ENCODE assay signal across 14 cellular contexts in the genomic region with DNA sequence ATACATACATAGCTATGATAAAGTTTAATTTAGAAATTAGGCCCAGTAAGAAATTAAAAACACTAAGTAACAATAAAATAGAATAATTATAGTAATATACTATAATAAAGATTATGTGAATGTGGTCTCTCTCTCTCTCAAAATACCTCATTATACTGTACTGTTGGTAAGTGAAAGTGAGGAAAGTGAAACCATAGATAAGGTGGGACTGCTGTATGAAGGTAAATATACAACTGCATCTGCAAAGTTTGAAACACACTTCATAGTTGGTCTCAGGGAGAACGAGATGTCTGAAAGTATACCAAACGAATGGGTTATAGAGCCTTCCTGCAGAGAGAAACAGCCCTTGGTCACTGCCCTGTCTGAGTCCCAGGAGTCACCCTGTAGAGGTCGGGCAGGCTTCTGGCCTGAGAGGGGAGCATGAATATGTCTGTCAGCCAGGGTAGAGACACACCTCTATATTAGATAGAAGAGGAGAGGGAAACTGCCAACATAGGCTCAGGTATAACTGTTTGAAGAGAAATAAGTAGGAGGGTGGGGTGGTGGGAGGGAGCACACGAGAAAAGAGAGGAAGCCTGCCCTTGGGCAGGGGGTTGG. TPM values are rescaled to one million over a fixed set of nuclear protein-coding genes. Genes with fewer than 3 reads are reported as not detected.
DNase-seq lines count a peak whose midpoint lies in the region; ATAC-seq and TF ChIP-seq lines count a peak whose summit lies in the region.
"Had no signal": no experiment of that assay in that cellular context is flagged by ENCODE, and none has a peak within 500 bp of the region (broad histone marks: within the 10 kb centered on the region; RNA-seq: fewer than 3 reads in every experiment).

No MANE protein-coding gene starts in this region.

- no peak for TF ChIP-seq POLR2A in gastrocnemius medialis (IDR thresholded peaks at IDR 0.05)

- H3K27me3 ChIP-seq in left ventricle myocardium inferior (ENCODE audit: low read depth) (no peaks in the 10 kb centered on the region), gastrocnemius medialis (no peaks in the 10 kb centered on the region)

- TF ChIP-seq CTCF in left ventricle myocardium inferior (IDR thresholded peaks at IDR 0.05; ENCODE audit: borderline replicate concordance) (no peak), gastrocnemius medialis (IDR thresholded peaks at IDR 0.05 in 4 of 5, conservative IDR thresholded peaks at IDR 0.05 in 1 of 5) (no peak), chondrocyte (IDR thresholded peaks at IDR 0.05) (no peak)

- H3K27ac ChIP-seq in left ventricle myocardium inferior (replicated peaks) (peak overlapping the region; percentile 28), gastrocnemius medialis (peak overlapping the region; percentile 27 to 78 (median 74))
- H3K27ac ChIP-seq: C4-2B had no signal

- no peaks in the 10 kb centered on the region for H3K9me3 Mint-ChIP-seq in activated naive CD8-positive, alpha-beta T cell treated with anti-CD3 and anti-CD28 coated beads, Interleukin-2, amount 10 ng/mL, durations not matched to agents 7 days and 5 days
- no peaks in the 10 kb centered on the region for H3K9me3 Mint-ChIP-seq in activated naive CD8-positive, alpha-beta T cell treated with anti-CD3 and anti-CD28 coated beads for 36 hours
- no peaks in the 10 kb centered on the region for H3K9me3 Mint-ChIP-seq in T-cell
- no peaks in the 10 kb centered on the region for H3K9me3 Mint-ChIP-seq in chondrocyte (ENCODE audit: low read depth)
- H3K9me3 Mint-ChIP-seq: GM23338, IgD-negative memory B cell had no signal

- H3K27me3 Mint-ChIP-seq in activated naive CD8-positive, alpha-beta T cell treated with anti-CD3 and anti-CD28 coated beads, Interleukin-2, amount 10 ng/mL, durations not matched to agents 7 days and 5 days: peaks cover 2% of the 10 kb centered on the region
- no peaks in the 10 kb centered on the region for H3K27me3 Mint-ChIP-seq in activated naive CD8-positive, alpha-beta T cell treated with anti-CD3 and anti-CD28 coated beads for 36 hours
- H3K27me3 Mint-ChIP-seq in T-cell: no peaks in the 10 kb centered on the region
- H3K27me3 Mint-ChIP-seq in chondrocyte (ENCODE audit: low read depth): no peaks in the 10 kb centered on the region
- H3K27me3 Mint-ChIP-seq: IgD-negative memory B cell had no signal

- CTCF ChIA-PET in T-cell (lab: Charles Lee): interaction anchor here in 1 of 2 donors (0.7 to 1.5 kb wide), 2 partner anchors 10 to 417 kb away, joined by 3 to 12 read pairs; no protein-coding TSS in a partner anchor

- intact Hi-C loops in left ventricle myocardium inferior (cut with micrococcal nuclease) (no loop called here), gastrocnemius medialis (cut with DNase I; ENCODE audit: low total_unique reads) (no loop called here)

- H3K4me1 ChIP-seq in left ventricle myocardium inferior: peaks cover 88% of the 10 kb centered on the region
- H3K4me1 ChIP-seq in gastrocnemius medialis: peaks cover 80 to 96% of the 10 kb centered on the region in 2 donors

- no peak overlapping the region for H3K4me3 Mint-ChIP-seq in activated naive CD8-positive, alpha-beta T cell treated with anti-CD3 and anti-CD28 coated beads, Interleukin-2, amount 10 ng/mL, durations not matched to agents 7 days and 5 days
- H3K4me3 Mint-ChIP-seq in activated naive CD8-positive, alpha-beta T cell treated with anti-CD3 and anti-CD28 coated beads for 36 hours: no peak overlapping the region
- H3K4me3 Mint-ChIP-seq in T-cell (peak overlapping the region in 1 of 3 donors; percentile 46), chondrocyte (ENCODE audit: unreplicated experiment) (no peak overlapping the region)
- H3K4me3 Mint-ChIP-seq: GM23338, IgD-negative memory B cell had no signal

- peak overlapping the region; percentile 41 for H3K27ac Mint-ChIP-seq in activated naive CD8-positive, alpha-beta T cell treated with anti-CD3 and anti-CD28 coated beads, Interleukin-2, amount 10 ng/mL, durations not matched to agents 7 days and 5 days
- no peak overlapping the region for H3K27ac Mint-ChIP-seq in activated naive CD8-positive, alpha-beta T cell treated with anti-CD3 and anti-CD28 coated beads for 36 hours
- peak overlapping the region; percentile 53 to 76 for H3K27ac Mint-ChIP-seq in T-cell
- no peak overlapping the region for H3K27ac Mint-ChIP-seq in chondrocyte (ENCODE audit: unreplicated experiment)
- H3K27ac Mint-ChIP-seq: GM23338, IgD-negative memory B cell had no signal

- peaks cover 28% of the 10 kb centered on the region for H3K4me1 Mint-ChIP-seq in activated naive CD8-positive, alpha-beta T cell treated with anti-CD3 and anti-CD28 coated beads, Interleukin-2, amount 10 ng/mL, durations not matched to agents 7 days and 5 days
- peaks cover 40% of the 10 kb centered on the region for H3K4me1 Mint-ChIP-seq in activated naive CD8-positive, alpha-beta T cell treated with anti-CD3 and anti-CD28 coated beads for 36 hours
- peaks cover 55 to 73% (median 68%) of the 10 kb centered on the region in 3 donors for H3K4me1 Mint-ChIP-seq in T-cell
- peaks cover 21% of the 10 kb centered on the region for H3K4me1 Mint-ChIP-seq in chondrocyte (ENCODE audit: low read depth)

- POLR2A ChIA-PET in activated naive CD8-positive, alpha-beta T cell treated with anti-CD3 and anti-CD28 coated beads, Interleukin-2, amount 10 ng/mL, durations not matched to agents 7 days and 5 days (lab: Charles Lee): interaction anchor here (1.1 kb wide), 1 partner anchor 31 kb away, joined by 3 read pairs; a partner anchor contains a TSS
- POLR2A ChIA-PET in T-cell (lab: Charles Lee): no interaction called here

- H3K36me3 Mint-ChIP-seq in activated naive CD8-positive, alpha-beta T cell treated with anti-CD3 and anti-CD28 coated beads, Interleukin-2, amount 10 ng/mL, durations not matched to agents 7 days and 5 days: no peaks in the 10 kb centered on the region
- no peaks in the 10 kb centered on the region for H3K36me3 Mint-ChIP-seq in activated naive CD8-positive, alpha-beta T cell treated with anti-CD3 and anti-CD28 coated beads for 36 hours
- H3K36me3 Mint-ChIP-seq in T-cell (no peaks in the 10 kb centered on the region), chondrocyte (ENCODE audit: low read depth) (no peaks in the 10 kb centered on the region)
- H3K36me3 Mint-ChIP-seq: IgD-negative memory B cell had no signal

- H3K4me3 ChIP-seq in left ventricle myocardium inferior (no peak overlapping the region), gastrocnemius medialis (no peak overlapping the region)
- H3K4me3 ChIP-seq: GM23338 had no signal

- ATAC-seq in activated naive CD8-positive, alpha-beta T cell treated with anti-CD3 and anti-CD28 coated beads, Interleukin-2, amount 10 ng/mL, durations not matched to agents 7 days and 5 days (ENCODE audit: low read depth): peak; percentile 44
- ATAC-seq in T-cell (replicated peaks in 1 of 4): peak in 2 of 4 experiments; percentile 21 to 30
- no peak for ATAC-seq in gastrocnemius medialis
- ATAC-seq: GM23338 had no signal

- H3K36me3 ChIP-seq in left ventricle myocardium inferior: no peaks in the 10 kb centered on the region
- H3K36me3 ChIP-seq in gastrocnemius medialis: no peaks in the 10 kb centered on the region

- no peak for DNase-seq in activated naive CD8-positive, alpha-beta T cell treated with anti-CD3 and anti-CD28 coated beads, Interleukin-2, amount 10 ng/mL, durations not matched to agents 7 days and 5 days
- DNase-seq in activated naive CD8-positive, alpha-beta T cell treated with anti-CD3 and anti-CD28 coated beads for 36 hours: no peak
- DNase-seq in T-cell (no peak), left ventricle myocardium inferior (no peak), gastrocnemius medialis (no peak), chondrocyte (ENCODE audit: low spot score) (no peak), DMS79 (lab: John Stamatoyannopoulos, UW) (no peak), KG1 (lab: John Stamatoyannopoulos, UW) (no peak)
- DNase-seq: DMS79 treated with DMSO at 0.1 percent for 48 hours, NCI-H2227 treated with DMSO at 0.1 percent for 48 hours, NCI-H524 treated with DMSO at 0.1 percent for 48 hours had no signal

- no peaks in the 10 kb centered on the region for H3K9me3 ChIP-seq in left ventricle myocardium inferior (replicated peaks)
- no peaks in the 10 kb centered on the region for H3K9me3 ChIP-seq in gastrocnemius medialis

- in situ Hi-C loops in gastrocnemius medialis (cut with MboI; ENCODE audit: low sequenced_read_pairs in 4 of 4): loop anchor here in 3 of 4 donors (10.0 to 25.0 kb wide), 3 partner anchors 58 to 158 kb away; no protein-coding TSS in a partner anchor

RNA-seq across cellular contexts. Expression of a gene that starts 31.8 kb away (rescaled TPM):
- 10 to 100 TPM; 43.0 to 48.4 TPM for total RNA-seq in activated naive CD8-positive, alpha-beta T cell treated with anti-CD3 and anti-CD28 coated beads, Interleukin-2, amount 10 ng/mL, durations not matched to agents 7 days and 5 days
- total RNA-seq in activated naive CD8-positive, alpha-beta T cell treated with anti-CD3 and anti-CD28 coated beads for 36 hours: 1 to 10 TPM; 8.7 to 8.9 TPM
- 10 to 100 TPM; 24.2 to 75.5 (median 33.1) TPM for total RNA-seq in T-cell
- total RNA-seq in left ventricle myocardium inferior: 44.1 TPM
- 100 to 1,000 TPM in 3 of 4 donors, 10 to 100 TPM in 1; 73.3 to 253 (median 128) TPM for total RNA-seq in gastrocnemius medialis
- 9.2 to 12.2 TPM (median 9.5 TPM) in 3 replicates for total RNA-seq in chondrocyte

RNA-seq across cellular contexts. Expression of a gene that starts 32.5 kb away (rescaled TPM):
- total RNA-seq in activated naive CD8-positive, alpha-beta T cell treated with anti-CD3 and anti-CD28 coated beads, Interleukin-2, amount 10 ng/mL, durations not matched to agents 7 days and 5 days: 10 to 100 TPM; 20.5 to 22.6 TPM
- total RNA-seq in activated naive CD8-positive, alpha-beta T cell treated with anti-CD3 and anti-CD28 coated beads for 36 hours: 10 to 100 TPM; 22.4 to 25.1 TPM
- total RNA-seq in T-cell: 1 to 10 TPM; 5.2 to 7.9 (median 5.9) TPM
- 6.2 TPM for total RNA-seq in left ventricle myocardium inferior
- total RNA-seq in gastrocnemius medialis: 10 to 100 TPM; 10.3 to 29.7 (median 17.5) TPM
- 14.0 to 18.3 TPM (median 16.6 TPM) in 3 replicates for total RNA-seq in chondrocyte

Comparison
In these comparisons a context has a peak if more than half of its experiments do, and no peak if none do; other contexts are left out.
1. H3K27ac Mint-ChIP-seq: peak in activated naive CD8-positive, alpha-beta T cell treated with anti-CD3 and anti-CD28 coated beads, Interleukin-2, amount 10 ng/mL, durations not matched to agents 7 days and 5 days (single experiment) and T-cell (2 of 2); none in activated naive CD8-positive, alpha-beta T cell treated with anti-CD3 and anti-CD28 coated beads for 36 hours (single experiment) and chondrocyte (single experiment).